In genomic region chr11:119106564-119107537, GRCh38 we compare ENCODE assay signal across 1 cellular context.
TF ChIP-seq lines count a peak whose summit lies in the region.

Gene C2CD2L, plus strand, starts transcription at chr11:119107344. Its CDS starts 398 bp downstream, at chr11:119107742.

TF ChIP-seq in HepG2, 621 proteins besides CTCF, POLR2A, EP300 and RAD21 (continued from another document and continues in another):
- TF ChIP-seq ZBTB4 (CRISPR knock-in tag; IDR thresholded peaks at IDR 0.05; ENCODE audit: borderline replicate concordance): no peak
- TF ChIP-seq FOXO4 (CRISPR knock-in tag; conservative IDR thresholded peaks at IDR 0.05): no peak
- TF ChIP-seq ZBTB1 (CRISPR knock-in tag; IDR thresholded peaks at IDR 0.05; ENCODE audit: borderline replicate concordance): no peak
- TF ChIP-seq HMG20A (CRISPR knock-in tag; IDR thresholded peaks at IDR 0.05; ENCODE audit: borderline replicate concordance): no peak
- no peak for TF ChIP-seq BCL6 (CRISPR knock-in tag; IDR thresholded peaks at IDR 0.05)
- TF ChIP-seq RARG (CRISPR knock-in tag; IDR thresholded peaks at IDR 0.05; ENCODE audit: low read depth): no peak
- no peak for TF ChIP-seq THYN1 (CRISPR knock-in tag; IDR thresholded peaks at IDR 0.05; ENCODE audit: borderline replicate concordance, low read depth)
- TF ChIP-seq DMAP1 (CRISPR knock-in tag; IDR thresholded peaks at IDR 0.05): no peak
- no peak; the same call in 1 of the 2 replicates for TF ChIP-seq GFI1 (CRISPR knock-in tag; IDR thresholded peaks at IDR 0.05; ENCODE audit: borderline replicate concordance)
- TF ChIP-seq SOX5 (CRISPR knock-in tag; IDR thresholded peaks at IDR 0.05; ENCODE audit: borderline replicate concordance): 0 out of 2 replicates have a peak, but pooled peaks have one; percentile 3
- no peak for TF ChIP-seq CBFB (CRISPR knock-in tag; IDR thresholded peaks at IDR 0.05)
- no peak for TF ChIP-seq HNRNPUL1 (IDR thresholded peaks at IDR 0.05; ENCODE audit: low read depth, low read length)
- TF ChIP-seq ZNF713 (CRISPR knock-in tag; IDR thresholded peaks at IDR 0.05): no peak
- no peak for TF ChIP-seq ZNF142 (CRISPR knock-in tag; IDR thresholded peaks at IDR 0.05)
- TF ChIP-seq SIX4 (CRISPR knock-in tag; IDR thresholded peaks at IDR 0.05): no peak
- TF ChIP-seq E2F2 (CRISPR knock-in tag; IDR thresholded peaks at IDR 0.05; ENCODE audit: borderline replicate concordance): no peak
- TF ChIP-seq MAZ (IDR thresholded peaks at IDR 0.05; ENCODE audit: borderline replicate concordance, low read depth, low read length): peak; percentile 78; the same call in 1 of the 2 replicates
- TF ChIP-seq MAZ (CRISPR knock-in tag; IDR thresholded peaks at IDR 0.05; ENCODE audit: low read depth): peak; percentile 74; the same call in 1 of the 2 replicates
- TF ChIP-seq SAP130 (CRISPR knock-in tag; IDR thresholded peaks at IDR 0.05; ENCODE audit: low read depth): peak; percentile 81
- no peak for TF ChIP-seq ZNF589 (CRISPR knock-in tag; conservative IDR thresholded peaks at IDR 0.05)
- no peak for TF ChIP-seq GZF1 (CRISPR knock-in tag; IDR thresholded peaks at IDR 0.05)
- TF ChIP-seq ATF7-NPFF (CRISPR knock-in tag; IDR thresholded peaks at IDR 0.05; ENCODE audit: low read depth): 0 out of 2 replicates have a peak, but pooled peaks have one; percentile 18
- TF ChIP-seq HOXD1 (CRISPR knock-in tag; IDR thresholded peaks at IDR 0.05): no peak; the same call in 1 of the 2 replicates
- TF ChIP-seq ARID3A (IDR thresholded peaks at IDR 0.05; ENCODE audit: low read depth, low read length): no peak
- no peak for TF ChIP-seq NFKBIZ (CRISPR knock-in tag; IDR thresholded peaks at IDR 0.05)
- no peak for TF ChIP-seq ZSCAN5A (CRISPR knock-in tag; IDR thresholded peaks at IDR 0.05; ENCODE audit: borderline replicate concordance)
- peak; percentile 47; the same call in 1 of the 2 replicates for TF ChIP-seq MYC (CRISPR knock-in tag; IDR thresholded peaks at IDR 0.05; ENCODE audit: borderline replicate concordance)
- TF ChIP-seq KLF15 (CRISPR knock-in tag; IDR thresholded peaks at IDR 0.05; ENCODE audit: borderline replicate concordance): no peak
- TF ChIP-seq ARID4A (CRISPR knock-in tag; IDR thresholded peaks at IDR 0.05; ENCODE audit: borderline replicate concordance): peak; percentile 87
- TF ChIP-seq ATAD3A (CRISPR knock-in tag; IDR thresholded peaks at IDR 0.05): no peak
- TF ChIP-seq HOXA7 (CRISPR knock-in tag; IDR thresholded peaks at IDR 0.05): no peak
- TF ChIP-seq NFYB (CRISPR knock-in tag; IDR thresholded peaks at IDR 0.05): no peak
- TF ChIP-seq ZNF354B (CRISPR knock-in tag; IDR thresholded peaks at IDR 0.05): no peak
- no peak for TF ChIP-seq ZNF225 (CRISPR knock-in tag; IDR thresholded peaks at IDR 0.05)
- no peak for TF ChIP-seq SETDB1 (CRISPR knock-in tag; IDR thresholded peaks at IDR 0.05; ENCODE audit: borderline replicate concordance)
- TF ChIP-seq ZFP90 (CRISPR knock-in tag; IDR thresholded peaks at IDR 0.05; ENCODE audit: borderline replicate concordance): 0 out of 2 replicates have a peak, but pooled peaks have one; percentile 59
- peak; percentile 62 for TF ChIP-seq ZNF501 (CRISPR knock-in tag; IDR thresholded peaks at IDR 0.05)
- TF ChIP-seq ZNF660 (CRISPR knock-in tag; IDR thresholded peaks at IDR 0.05; ENCODE audit: borderline replicate concordance, low read depth): no peak
- TF ChIP-seq ZBTB7A (CRISPR knock-in tag; IDR thresholded peaks at IDR 0.05): no peak
- no peak for TF ChIP-seq NFATC3 (CRISPR knock-in tag; IDR thresholded peaks at IDR 0.05)
- TF ChIP-seq TOE1 (CRISPR knock-in tag; IDR thresholded peaks at IDR 0.05): no peak
- no peak for TF ChIP-seq ASH2L (IDR thresholded peaks at IDR 0.05; ENCODE audit: insufficient read length, low read depth, low read length)
- TF ChIP-seq FOXK1 (CRISPR knock-in tag; IDR thresholded peaks at IDR 0.05; ENCODE audit: borderline replicate concordance, low read depth): 0 out of 2 replicates have a peak, but pooled peaks have one; percentile 42
- no peak for TF ChIP-seq SMARCC2 (IDR thresholded peaks at IDR 0.05)
- TF ChIP-seq ZNF720 (CRISPR knock-in tag; IDR thresholded peaks at IDR 0.05): no peak
- no peak for TF ChIP-seq TFAP4 (IDR thresholded peaks at IDR 0.05; ENCODE audit: borderline replicate concordance, low read depth)
